In the genomic region with DNA sequence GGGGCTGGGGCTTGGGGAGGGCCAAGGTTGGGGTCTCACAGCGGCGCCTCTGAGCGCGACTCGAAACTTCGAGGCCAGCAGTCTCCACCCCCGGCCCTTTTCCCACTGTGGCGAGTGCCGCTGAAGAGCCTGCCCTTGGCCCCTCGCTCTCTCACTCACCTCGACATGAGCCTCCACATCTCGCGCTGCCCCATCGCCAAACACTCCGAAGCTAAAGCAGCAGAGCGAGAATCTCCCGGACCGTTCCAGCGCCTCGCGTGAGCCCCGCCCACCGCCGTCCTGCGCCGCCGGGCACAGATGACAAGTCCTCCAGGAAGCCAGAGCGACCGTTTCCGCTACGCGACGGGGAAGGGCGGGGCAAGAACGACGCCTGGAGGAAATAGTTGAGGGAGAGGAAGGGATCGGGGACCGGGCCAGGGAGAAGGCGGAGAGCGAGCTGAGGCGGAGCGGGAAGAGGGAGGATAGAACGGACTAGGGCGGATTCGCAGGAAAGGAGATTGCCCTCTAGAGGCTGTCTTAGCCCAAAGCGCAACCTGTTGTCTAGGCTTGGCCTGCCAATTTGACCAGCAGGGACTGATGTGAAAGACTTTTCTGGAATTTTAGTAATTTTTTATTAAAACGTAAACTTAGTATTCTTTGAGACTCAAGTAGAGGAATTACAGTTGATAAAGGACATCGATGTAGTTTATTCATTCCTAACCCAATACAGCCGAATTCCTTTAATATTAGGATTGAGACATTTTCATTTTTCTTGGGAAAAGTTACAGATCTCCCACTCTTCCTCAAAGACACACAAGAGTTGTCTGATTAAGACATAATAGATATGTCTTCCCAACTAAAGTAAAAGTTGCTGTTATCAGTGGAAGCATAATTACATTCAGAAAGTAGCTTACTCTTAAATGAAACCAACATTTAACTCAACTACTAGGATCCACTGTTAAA, we compare ENCODE assay signal across 1 cellular context.
TF ChIP-seq lines count a peak whose summit lies in the region.

A gene with protein sequence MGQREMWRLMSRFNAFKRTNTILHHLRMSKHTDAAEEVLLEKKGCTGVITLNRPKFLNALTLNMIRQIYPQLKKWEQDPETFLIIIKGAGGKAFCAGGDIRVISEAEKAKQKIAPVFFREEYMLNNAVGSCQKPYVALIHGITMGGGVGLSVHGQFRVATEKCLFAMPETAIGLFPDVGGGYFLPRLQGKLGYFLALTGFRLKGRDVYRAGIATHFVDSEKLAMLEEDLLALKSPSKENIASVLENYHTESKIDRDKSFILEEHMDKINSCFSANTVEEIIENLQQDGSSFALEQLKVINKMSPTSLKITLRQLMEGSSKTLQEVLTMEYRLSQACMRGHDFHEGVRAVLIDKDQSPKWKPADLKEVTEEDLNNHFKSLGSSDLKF (minus strand): TSS at position 270 of the 942 bp plus-strand sequence. CDS start 76 bp downstream, at position 194.

TF ChIP-seq in K562, 482 proteins besides CTCF, POLR2A, EP300 and RAD21 (continued from another document and continues in another):
- TF ChIP-seq, protein P1, sequence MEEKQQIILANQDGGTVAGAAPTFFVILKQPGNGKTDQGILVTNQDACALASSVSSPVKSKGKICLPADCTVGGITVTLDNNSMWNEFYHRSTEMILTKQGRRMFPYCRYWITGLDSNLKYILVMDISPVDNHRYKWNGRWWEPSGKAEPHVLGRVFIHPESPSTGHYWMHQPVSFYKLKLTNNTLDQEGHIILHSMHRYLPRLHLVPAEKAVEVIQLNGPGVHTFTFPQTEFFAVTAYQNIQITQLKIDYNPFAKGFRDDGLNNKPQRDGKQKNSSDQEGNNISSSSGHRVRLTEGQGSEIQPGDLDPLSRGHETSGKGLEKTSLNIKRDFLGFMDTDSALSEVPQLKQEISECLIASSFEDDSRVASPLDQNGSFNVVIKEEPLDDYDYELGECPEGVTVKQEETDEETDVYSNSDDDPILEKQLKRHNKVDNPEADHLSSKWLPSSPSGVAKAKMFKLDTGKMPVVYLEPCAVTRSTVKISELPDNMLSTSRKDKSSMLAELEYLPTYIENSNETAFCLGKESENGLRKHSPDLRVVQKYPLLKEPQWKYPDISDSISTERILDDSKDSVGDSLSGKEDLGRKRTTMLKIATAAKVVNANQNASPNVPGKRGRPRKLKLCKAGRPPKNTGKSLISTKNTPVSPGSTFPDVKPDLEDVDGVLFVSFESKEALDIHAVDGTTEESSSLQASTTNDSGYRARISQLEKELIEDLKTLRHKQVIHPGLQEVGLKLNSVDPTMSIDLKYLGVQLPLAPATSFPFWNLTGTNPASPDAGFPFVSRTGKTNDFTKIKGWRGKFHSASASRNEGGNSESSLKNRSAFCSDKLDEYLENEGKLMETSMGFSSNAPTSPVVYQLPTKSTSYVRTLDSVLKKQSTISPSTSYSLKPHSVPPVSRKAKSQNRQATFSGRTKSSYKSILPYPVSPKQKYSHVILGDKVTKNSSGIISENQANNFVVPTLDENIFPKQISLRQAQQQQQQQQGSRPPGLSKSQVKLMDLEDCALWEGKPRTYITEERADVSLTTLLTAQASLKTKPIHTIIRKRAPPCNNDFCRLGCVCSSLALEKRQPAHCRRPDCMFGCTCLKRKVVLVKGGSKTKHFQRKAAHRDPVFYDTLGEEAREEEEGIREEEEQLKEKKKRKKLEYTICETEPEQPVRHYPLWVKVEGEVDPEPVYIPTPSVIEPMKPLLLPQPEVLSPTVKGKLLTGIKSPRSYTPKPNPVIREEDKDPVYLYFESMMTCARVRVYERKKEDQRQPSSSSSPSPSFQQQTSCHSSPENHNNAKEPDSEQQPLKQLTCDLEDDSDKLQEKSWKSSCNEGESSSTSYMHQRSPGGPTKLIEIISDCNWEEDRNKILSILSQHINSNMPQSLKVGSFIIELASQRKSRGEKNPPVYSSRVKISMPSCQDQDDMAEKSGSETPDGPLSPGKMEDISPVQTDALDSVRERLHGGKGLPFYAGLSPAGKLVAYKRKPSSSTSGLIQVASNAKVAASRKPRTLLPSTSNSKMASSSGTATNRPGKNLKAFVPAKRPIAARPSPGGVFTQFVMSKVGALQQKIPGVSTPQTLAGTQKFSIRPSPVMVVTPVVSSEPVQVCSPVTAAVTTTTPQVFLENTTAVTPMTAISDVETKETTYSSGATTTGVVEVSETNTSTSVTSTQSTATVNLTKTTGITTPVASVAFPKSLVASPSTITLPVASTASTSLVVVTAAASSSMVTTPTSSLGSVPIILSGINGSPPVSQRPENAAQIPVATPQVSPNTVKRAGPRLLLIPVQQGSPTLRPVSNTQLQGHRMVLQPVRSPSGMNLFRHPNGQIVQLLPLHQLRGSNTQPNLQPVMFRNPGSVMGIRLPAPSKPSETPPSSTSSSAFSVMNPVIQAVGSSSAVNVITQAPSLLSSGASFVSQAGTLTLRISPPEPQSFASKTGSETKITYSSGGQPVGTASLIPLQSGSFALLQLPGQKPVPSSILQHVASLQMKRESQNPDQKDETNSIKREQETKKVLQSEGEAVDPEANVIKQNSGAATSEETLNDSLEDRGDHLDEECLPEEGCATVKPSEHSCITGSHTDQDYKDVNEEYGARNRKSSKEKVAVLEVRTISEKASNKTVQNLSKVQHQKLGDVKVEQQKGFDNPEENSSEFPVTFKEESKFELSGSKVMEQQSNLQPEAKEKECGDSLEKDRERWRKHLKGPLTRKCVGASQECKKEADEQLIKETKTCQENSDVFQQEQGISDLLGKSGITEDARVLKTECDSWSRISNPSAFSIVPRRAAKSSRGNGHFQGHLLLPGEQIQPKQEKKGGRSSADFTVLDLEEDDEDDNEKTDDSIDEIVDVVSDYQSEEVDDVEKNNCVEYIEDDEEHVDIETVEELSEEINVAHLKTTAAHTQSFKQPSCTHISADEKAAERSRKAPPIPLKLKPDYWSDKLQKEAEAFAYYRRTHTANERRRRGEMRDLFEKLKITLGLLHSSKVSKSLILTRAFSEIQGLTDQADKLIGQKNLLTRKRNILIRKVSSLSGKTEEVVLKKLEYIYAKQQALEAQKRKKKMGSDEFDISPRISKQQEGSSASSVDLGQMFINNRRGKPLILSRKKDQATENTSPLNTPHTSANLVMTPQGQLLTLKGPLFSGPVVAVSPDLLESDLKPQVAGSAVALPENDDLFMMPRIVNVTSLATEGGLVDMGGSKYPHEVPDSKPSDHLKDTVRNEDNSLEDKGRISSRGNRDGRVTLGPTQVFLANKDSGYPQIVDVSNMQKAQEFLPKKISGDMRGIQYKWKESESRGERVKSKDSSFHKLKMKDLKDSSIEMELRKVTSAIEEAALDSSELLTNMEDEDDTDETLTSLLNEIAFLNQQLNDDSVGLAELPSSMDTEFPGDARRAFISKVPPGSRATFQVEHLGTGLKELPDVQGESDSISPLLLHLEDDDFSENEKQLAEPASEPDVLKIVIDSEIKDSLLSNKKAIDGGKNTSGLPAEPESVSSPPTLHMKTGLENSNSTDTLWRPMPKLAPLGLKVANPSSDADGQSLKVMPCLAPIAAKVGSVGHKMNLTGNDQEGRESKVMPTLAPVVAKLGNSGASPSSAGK (IDR thresholded peaks at IDR 0.05): peak; percentile 43; the same call in 1 of the 2 replicates
- TF ChIP-seq, protein P2, sequence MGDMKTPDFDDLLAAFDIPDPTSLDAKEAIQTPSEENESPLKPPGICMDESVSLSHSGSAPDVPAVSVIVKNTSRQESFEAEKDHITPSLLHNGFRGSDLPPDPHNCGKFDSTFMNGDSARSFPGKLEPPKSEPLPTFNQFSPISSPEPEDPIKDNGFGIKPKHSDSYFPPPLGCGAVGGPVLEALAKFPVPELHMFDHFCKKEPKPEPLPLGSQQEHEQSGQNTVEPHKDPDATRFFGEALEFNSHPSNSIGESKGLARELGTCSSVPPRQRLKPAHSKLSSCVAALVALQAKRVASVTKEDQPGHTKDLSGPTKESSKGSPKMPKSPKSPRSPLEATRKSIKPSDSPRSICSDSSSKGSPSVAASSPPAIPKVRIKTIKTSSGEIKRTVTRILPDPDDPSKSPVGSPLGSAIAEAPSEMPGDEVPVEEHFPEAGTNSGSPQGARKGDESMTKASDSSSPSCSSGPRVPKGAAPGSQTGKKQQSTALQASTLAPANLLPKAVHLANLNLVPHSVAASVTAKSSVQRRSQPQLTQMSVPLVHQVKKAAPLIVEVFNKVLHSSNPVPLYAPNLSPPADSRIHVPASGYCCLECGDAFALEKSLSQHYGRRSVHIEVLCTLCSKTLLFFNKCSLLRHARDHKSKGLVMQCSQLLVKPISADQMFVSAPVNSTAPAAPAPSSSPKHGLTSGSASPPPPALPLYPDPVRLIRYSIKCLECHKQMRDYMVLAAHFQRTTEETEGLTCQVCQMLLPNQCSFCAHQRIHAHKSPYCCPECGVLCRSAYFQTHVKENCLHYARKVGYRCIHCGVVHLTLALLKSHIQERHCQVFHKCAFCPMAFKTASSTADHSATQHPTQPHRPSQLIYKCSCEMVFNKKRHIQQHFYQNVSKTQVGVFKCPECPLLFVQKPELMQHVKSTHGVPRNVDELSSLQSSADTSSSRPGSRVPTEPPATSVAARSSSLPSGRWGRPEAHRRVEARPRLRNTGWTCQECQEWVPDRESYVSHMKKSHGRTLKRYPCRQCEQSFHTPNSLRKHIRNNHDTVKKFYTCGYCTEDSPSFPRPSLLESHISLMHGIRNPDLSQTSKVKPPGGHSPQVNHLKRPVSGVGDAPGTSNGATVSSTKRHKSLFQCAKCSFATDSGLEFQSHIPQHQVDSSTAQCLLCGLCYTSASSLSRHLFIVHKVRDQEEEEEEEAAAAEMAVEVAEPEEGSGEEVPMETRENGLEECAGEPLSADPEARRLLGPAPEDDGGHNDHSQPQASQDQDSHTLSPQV (IDR thresholded peaks at IDR 0.05): no peak
- TF ChIP-seq TGIF2 (CRISPR knock-in tag; IDR thresholded peaks at IDR 0.05) (no peak), PRMT5 (CRISPR knock-in tag; IDR thresholded peaks at IDR 0.05) (no peak), NR2C1 (IDR thresholded peaks at IDR 0.05) (no peak; the same call in 1 of the 2 replicates), NR2C1 (tag; IDR thresholded peaks at IDR 0.05) (peak; percentile 19; the same call in 1 of the 2 replicates), ZNF23 (CRISPR knock-in tag; IDR thresholded peaks at IDR 0.05) (no peak), FOXK2 (conservative IDR thresholded peaks at IDR 0.05 in 1 of 2, IDR thresholded peaks at IDR 0.05 in 1 of 2; ENCODE audit: low read depth in 2 of 2) (peak; percentile 78 to 81; a peak in 2 of 4 replicates), ZNF224 (CRISPR knock-in tag; IDR thresholded peaks at IDR 0.05) (no peak), HOXB6 (CRISPR knock-in tag; IDR thresholded peaks at IDR 0.05; ENCODE audit: borderline replicate concordance) (no peak), HIVEP1 (CRISPR knock-in tag; IDR thresholded peaks at IDR 0.05) (no peak), THRAP3 (IDR thresholded peaks at IDR 0.05; ENCODE audit: borderline replicate concordance) (no peak), ATF1 (CRISPR knock-in tag; IDR thresholded peaks at IDR 0.05) (no peak), ATF1 (tag; IDR thresholded peaks at IDR 0.05) (peak; percentile 88), FOSL1 (tag; conservative IDR thresholded peaks at IDR 0.05) (no peak), TEAD1 (CRISPR knock-in tag; IDR thresholded peaks at IDR 0.05) (no peak), ZNF311 (CRISPR knock-in tag; IDR thresholded peaks at IDR 0.05) (no peak), DPF2 (IDR thresholded peaks at IDR 0.05) (no peak), ZNF184 (CRISPR knock-in tag; IDR thresholded peaks at IDR 0.05) (no peak), ZBTB17 (CRISPR knock-in tag; IDR thresholded peaks at IDR 0.05) (no peak), TCF3 (CRISPR knock-in tag; IDR thresholded peaks at IDR 0.05) (peak; percentile 42; the same call in 1 of the 2 replicates)
- TF ChIP-seq, protein P3, sequence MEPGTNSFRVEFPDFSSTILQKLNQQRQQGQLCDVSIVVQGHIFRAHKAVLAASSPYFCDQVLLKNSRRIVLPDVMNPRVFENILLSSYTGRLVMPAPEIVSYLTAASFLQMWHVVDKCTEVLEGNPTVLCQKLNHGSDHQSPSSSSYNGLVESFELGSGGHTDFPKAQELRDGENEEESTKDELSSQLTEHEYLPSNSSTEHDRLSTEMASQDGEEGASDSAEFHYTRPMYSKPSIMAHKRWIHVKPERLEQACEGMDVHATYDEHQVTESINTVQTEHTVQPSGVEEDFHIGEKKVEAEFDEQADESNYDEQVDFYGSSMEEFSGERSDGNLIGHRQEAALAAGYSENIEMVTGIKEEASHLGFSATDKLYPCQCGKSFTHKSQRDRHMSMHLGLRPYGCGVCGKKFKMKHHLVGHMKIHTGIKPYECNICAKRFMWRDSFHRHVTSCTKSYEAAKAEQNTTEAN (CRISPR knock-in tag; IDR thresholded peaks at IDR 0.05): no peak
- TF ChIP-seq, protein P4, sequence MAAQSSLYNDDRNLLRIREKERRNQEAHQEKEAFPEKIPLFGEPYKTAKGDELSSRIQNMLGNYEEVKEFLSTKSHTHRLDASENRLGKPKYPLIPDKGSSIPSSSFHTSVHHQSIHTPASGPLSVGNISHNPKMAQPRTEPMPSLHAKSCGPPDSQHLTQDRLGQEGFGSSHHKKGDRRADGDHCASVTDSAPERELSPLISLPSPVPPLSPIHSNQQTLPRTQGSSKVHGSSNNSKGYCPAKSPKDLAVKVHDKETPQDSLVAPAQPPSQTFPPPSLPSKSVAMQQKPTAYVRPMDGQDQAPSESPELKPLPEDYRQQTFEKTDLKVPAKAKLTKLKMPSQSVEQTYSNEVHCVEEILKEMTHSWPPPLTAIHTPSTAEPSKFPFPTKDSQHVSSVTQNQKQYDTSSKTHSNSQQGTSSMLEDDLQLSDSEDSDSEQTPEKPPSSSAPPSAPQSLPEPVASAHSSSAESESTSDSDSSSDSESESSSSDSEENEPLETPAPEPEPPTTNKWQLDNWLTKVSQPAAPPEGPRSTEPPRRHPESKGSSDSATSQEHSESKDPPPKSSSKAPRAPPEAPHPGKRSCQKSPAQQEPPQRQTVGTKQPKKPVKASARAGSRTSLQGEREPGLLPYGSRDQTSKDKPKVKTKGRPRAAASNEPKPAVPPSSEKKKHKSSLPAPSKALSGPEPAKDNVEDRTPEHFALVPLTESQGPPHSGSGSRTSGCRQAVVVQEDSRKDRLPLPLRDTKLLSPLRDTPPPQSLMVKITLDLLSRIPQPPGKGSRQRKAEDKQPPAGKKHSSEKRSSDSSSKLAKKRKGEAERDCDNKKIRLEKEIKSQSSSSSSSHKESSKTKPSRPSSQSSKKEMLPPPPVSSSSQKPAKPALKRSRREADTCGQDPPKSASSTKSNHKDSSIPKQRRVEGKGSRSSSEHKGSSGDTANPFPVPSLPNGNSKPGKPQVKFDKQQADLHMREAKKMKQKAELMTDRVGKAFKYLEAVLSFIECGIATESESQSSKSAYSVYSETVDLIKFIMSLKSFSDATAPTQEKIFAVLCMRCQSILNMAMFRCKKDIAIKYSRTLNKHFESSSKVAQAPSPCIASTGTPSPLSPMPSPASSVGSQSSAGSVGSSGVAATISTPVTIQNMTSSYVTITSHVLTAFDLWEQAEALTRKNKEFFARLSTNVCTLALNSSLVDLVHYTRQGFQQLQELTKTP (IDR thresholded peaks at IDR 0.05; ENCODE audit: low read depth in 1 of 2, partially characterized antibody in 2 of 2): no peak
- TF ChIP-seq, protein P5, sequence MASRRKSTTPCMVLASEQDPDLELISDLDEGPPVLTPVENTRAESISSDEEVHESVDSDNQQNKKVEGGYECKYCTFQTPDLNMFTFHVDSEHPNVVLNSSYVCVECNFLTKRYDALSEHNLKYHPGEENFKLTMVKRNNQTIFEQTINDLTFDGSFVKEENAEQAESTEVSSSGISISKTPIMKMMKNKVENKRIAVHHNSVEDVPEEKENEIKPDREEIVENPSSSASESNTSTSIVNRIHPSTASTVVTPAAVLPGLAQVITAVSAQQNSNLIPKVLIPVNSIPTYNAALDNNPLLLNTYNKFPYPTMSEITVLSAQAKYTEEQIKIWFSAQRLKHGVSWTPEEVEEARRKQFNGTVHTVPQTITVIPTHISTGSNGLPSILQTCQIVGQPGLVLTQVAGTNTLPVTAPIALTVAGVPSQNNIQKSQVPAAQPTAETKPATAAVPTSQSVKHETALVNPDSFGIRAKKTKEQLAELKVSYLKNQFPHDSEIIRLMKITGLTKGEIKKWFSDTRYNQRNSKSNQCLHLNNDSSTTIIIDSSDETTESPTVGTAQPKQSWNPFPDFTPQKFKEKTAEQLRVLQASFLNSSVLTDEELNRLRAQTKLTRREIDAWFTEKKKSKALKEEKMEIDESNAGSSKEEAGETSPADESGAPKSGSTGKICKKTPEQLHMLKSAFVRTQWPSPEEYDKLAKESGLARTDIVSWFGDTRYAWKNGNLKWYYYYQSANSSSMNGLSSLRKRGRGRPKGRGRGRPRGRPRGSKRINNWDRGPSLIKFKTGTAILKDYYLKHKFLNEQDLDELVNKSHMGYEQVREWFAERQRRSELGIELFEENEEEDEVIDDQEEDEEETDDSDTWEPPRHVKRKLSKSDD (conservative IDR thresholded peaks at IDR 0.05; ENCODE audit: low read length): no peak
